9 cellular contexts compared by ENCODE assay signal in the genomic region with DNA sequence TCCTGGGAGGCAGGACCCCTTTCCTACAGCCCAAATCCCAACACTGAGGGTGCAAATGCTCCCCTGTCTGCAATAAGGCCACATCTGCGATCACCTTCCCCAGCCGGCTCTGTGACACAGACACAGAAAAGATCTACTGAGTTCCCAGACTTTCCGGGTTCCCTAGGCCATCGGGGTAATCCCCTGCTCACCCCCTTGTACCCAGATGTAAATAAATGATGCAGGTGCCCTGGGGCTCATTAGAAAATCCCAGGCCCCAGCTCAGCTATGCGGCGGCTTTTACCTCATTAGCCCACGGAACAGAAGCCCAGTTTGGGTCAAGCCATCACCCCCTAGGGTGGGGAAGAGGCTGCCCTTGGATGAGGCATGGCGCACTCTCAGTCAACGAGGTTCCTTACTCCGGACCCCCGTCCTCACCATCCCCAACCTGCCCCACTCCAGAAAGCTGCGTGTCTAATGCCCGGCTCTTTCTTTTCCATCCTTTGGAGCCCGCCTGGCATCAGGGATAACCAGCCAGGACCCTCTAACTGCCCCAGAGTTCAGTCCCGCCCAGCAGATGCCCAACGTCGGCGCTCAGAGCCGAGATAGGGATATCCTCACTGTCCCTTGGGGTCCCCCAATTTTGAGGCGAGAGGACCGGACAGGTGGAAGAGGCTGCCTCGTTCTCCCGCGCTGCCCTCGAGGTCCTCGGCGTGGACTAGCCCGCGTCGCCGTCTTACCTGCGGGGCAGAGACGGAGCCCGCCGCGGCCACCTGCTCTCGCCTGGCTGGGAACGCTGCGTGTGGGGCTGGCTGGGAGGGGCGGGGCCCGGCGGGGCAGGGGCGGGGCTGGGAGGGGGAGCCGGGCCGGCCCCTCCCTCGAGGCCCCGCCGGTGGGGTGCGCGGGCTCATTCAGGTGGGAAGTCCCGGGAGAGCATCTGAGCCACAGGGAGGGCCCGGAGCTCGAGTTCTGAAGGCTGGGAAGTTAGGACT. TPM values are rescaled to one million over a fixed set of nuclear protein-coding genes. Genes with fewer than 3 reads are reported as not detected.
DNase-seq lines count a peak whose midpoint lies in the region; ATAC-seq and TF ChIP-seq lines count a peak whose summit lies in the region.
"Had no signal": no experiment of that assay in that cellular context is flagged by ENCODE, and none has a peak within 500 bp of the region (broad histone marks: within the 10 kb centered on the region; RNA-seq: fewer than 3 reads in every experiment).

A gene with protein sequence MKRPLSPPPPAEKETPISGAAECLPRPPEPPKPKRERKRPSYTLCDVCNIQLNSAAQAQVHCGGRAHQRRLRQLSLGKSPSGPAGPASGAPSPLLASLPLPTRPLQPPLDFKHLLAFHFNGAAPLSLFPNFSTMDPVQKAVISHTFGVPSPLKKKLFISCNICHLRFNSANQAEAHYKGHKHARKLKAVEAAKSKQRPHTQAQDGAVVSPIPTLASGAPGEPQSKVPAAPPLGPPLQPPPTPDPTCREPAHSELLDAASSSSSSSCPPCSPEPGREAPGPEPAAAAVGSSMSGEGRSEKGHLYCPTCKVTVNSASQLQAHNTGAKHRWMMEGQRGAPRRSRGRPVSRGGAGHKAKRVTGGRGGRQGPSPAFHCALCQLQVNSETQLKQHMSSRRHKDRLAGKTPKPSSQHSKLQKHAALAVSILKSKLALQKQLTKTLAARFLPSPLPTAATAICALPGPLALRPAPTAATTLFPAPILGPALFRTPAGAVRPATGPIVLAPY (minus strand): TSS at position 783 of the 971 bp plus-strand sequence. CDS start 35,417 bp downstream, outside the sequence.

- peaks cover 8% of the 10 kb centered on the region for H3K4me1 ChIP-seq in Caco-2
- H3K4me1 ChIP-seq in NT2/D1 (ENCODE audit: insufficient read depth, insufficient read length) = peaks cover 16% of the 10 kb centered on the region

- H3K9ac ChIP-seq in NT2/D1 (ENCODE audit: insufficient read length, low read depth) = peak within 1 kb of the TSS; percentile 38

- no peak within 1 kb of the TSS for H3K27ac Mint-ChIP-seq in Caco-2 (ENCODE audit: unreplicated experiment)
- no peak within 1 kb of the TSS for H3K27ac Mint-ChIP-seq in activated naive CD8-positive, alpha-beta T cell treated with anti-CD3 and anti-CD28 coated beads for 36 hours
- no peak within 1 kb of the TSS for H3K27ac Mint-ChIP-seq in nephron progenitor cell
- H3K27ac Mint-ChIP-seq in type B pancreatic cell = no peak within 1 kb of the TSS

- H3K36me3 Mint-ChIP-seq in Caco-2 (ENCODE audit: insufficient read depth, unreplicated experiment) (no peaks in the 10 kb centered on the region), nephron progenitor cell (ENCODE audit: low read depth) (no peaks in the 10 kb centered on the region), type B pancreatic cell (no peaks in the 10 kb centered on the region)
- no peaks in the 10 kb centered on the region for H3K36me3 Mint-ChIP-seq in activated naive CD8-positive, alpha-beta T cell treated with anti-CD3 and anti-CD28 coated beads for 36 hours

- BruUV-seq in Caco-2 (replicated peaks; lab: Mats Ljungman, UMichigan) = no TSS peak

- H3K4me3 ChIP-seq in Caco-2 (ENCODE audit: low read depth, low read length) (peak within 1 kb of the TSS; percentile 32), NT2/D1 (ENCODE audit: insufficient read length, low read depth) (peak within 1 kb of the TSS; percentile 42)

- H3K4me1 Mint-ChIP-seq in Caco-2 (ENCODE audit: low read depth, unreplicated experiment) (no peaks in the 10 kb centered on the region), nephron progenitor cell (peaks cover 45% of the 10 kb centered on the region), type B pancreatic cell (ENCODE audit: unreplicated experiment) (no peaks in the 10 kb centered on the region)
- peaks cover 5% of the 10 kb centered on the region for H3K4me1 Mint-ChIP-seq in activated naive CD8-positive, alpha-beta T cell treated with anti-CD3 and anti-CD28 coated beads for 36 hours

- H3K9me3 ChIP-seq in Caco-2 (no peaks in the 10 kb centered on the region), NT2/D1 (ENCODE audit: insufficient read depth, low read length) (no peaks in the 10 kb centered on the region)

- 0 out of 2 replicates have a peak, but pooled peaks cover 2% of the 10 kb centered on the region for H3K27me3 ChIP-seq in Caco-2 (replicated peaks; ENCODE audit: control insufficient read depth, insufficient read depth, low read length)
- peaks cover 15% of the 10 kb centered on the region for H3K27me3 ChIP-seq in NT2/D1 (ENCODE audit: insufficient read depth, insufficient read length)

- no peak for ATAC-seq in HG02973 (IDR thresholded peaks at IDR 0.05; ENCODE audit: unreplicated experiment)

- no peaks in the 10 kb centered on the region for H3K36me3 ChIP-seq in Caco-2 (ENCODE audit: control insufficient read depth, insufficient read depth, low read length)
- no peaks in the 10 kb centered on the region for H3K36me3 ChIP-seq in NT2/D1 (ENCODE audit: insufficient read depth, insufficient read length, low read length)

- peak in 1 of 2 experiments; percentile 51 for DNase-seq in Caco-2
- DNase-seq in NT2/D1 (ENCODE audit: low read depth, low spot score) = no peak
- peak; percentile 52 for DNase-seq in activated naive CD8-positive, alpha-beta T cell treated with anti-CD3 and anti-CD28 coated beads for 36 hours
- DNase-seq in nephron progenitor cell = peak; percentile 66
- no peak for DNase-seq in foreskin melanocyte
- no peak for DNase-seq in type B pancreatic cell (ENCODE audit: extremely low spot score, unreplicated experiment)
- DNase-seq in HuH-7 (ENCODE audit: low spot score) = no peak

- TF ChIP-seq CTCF in Caco-2 (IDR thresholded peaks at IDR 0.05; ENCODE audit: insufficient read depth in 1 of 2, low read depth in 1 of 2, low read length in 1 of 2, severe bottlenecking in 1 of 2, unreplicated experiment in 1 of 2) = no peak
- TF ChIP-seq CTCF in nephron progenitor cell (IDR thresholded peaks at IDR 0.05) = no peak
- no peak for TF ChIP-seq CTCF in type B pancreatic cell (conservative IDR thresholded peaks at IDR 0.05)

- POLR2A ChIA-PET in Caco-2 (lab: Charles Lee) = interaction anchor here (0.6 kb wide), 1 partner anchor 17 kb away, joined by 3 read pairs; no protein-coding TSS in a partner anchor

- CTCF ChIA-PET in Caco-2 (lab: Charles Lee) = interaction anchor here (0.5 to 1.3 kb wide), 6 partner anchors 30 to 308 kb away, joined by 3 to 6 read pairs (median 4); partner anchors contain the start of gene DNAJC7

- intact Hi-C loops in Caco-2 (cut with micrococcal nuclease; ENCODE audit: unreplicated experiment) = no loop called here

- no peaks in the 10 kb centered on the region for H3K9me3 Mint-ChIP-seq in Caco-2 (ENCODE audit: unreplicated experiment)
- H3K9me3 Mint-ChIP-seq in activated naive CD8-positive, alpha-beta T cell treated with anti-CD3 and anti-CD28 coated beads for 36 hours = no peaks in the 10 kb centered on the region
- no peaks in the 10 kb centered on the region for H3K9me3 Mint-ChIP-seq in nephron progenitor cell
- H3K9me3 Mint-ChIP-seq in type B pancreatic cell = no peaks in the 10 kb centered on the region
- H3K9me3 Mint-ChIP-seq: dendritic cell treated with granulocyte-macrophage colony-stimulating factor and Interleukin-4, amounts not matched to agents 40 ng/mL and 50 ng/mL, for 4 days had no signal

- H3K27me3 Mint-ChIP-seq in Caco-2 (ENCODE audit: insufficient read depth, unreplicated experiment) (no peaks in the 10 kb centered on the region), nephron progenitor cell (ENCODE audit: low read depth, poor library complexity) (peaks cover 40% of the 10 kb centered on the region), type B pancreatic cell (peaks cover 57% of the 10 kb centered on the region)
- peaks cover 30% of the 10 kb centered on the region for H3K27me3 Mint-ChIP-seq in activated naive CD8-positive, alpha-beta T cell treated with anti-CD3 and anti-CD28 coated beads for 36 hours

- H3K4me3 Mint-ChIP-seq in Caco-2 (ENCODE audit: unreplicated experiment) (peak within 1 kb of the TSS; percentile 47), nephron progenitor cell (peak within 1 kb of the TSS; percentile 45), type B pancreatic cell (no peak within 1 kb of the TSS)
- peak within 1 kb of the TSS; percentile 52 for H3K4me3 Mint-ChIP-seq in activated naive CD8-positive, alpha-beta T cell treated with anti-CD3 and anti-CD28 coated beads for 36 hours
- H3K4me3 Mint-ChIP-seq: dendritic cell treated with granulocyte-macrophage colony-stimulating factor and Interleukin-4, amounts not matched to agents 40 ng/mL and 50 ng/mL, for 4 days had no signal

RNA-seq across cellular contexts. Expression of the gene that starts here (rescaled TPM):
- total RNA-seq in Caco-2 (2022) (1.00 and 1.5 TPM in 2 replicates), type B pancreatic cell (ENCODE audit: low replicate concordance) (1.7 and 3.3 TPM in 2 replicates)
- total RNA-seq in activated naive CD8-positive, alpha-beta T cell treated with anti-CD3 and anti-CD28 coated beads for 36 hours = 1 to 10 TPM in 1 of 2 experiments, under 1 TPM in 1; 0.92 to 1.2 TPM

Comparison
In these comparisons a context has a peak if more than half of its experiments do, and no peak if none do; other contexts are left out.
1. DNase-seq: peak in activated naive CD8-positive, alpha-beta T cell treated with anti-CD3 and anti-CD28 coated beads for 36 hours (single experiment) and nephron progenitor cell (single experiment); none in NT2/D1 (single experiment), foreskin melanocyte (single experiment), type B pancreatic cell (single experiment) and HuH-7 (single experiment).